Comparison of ENCODE assay signal across 1 cellular context in the genomic region with DNA sequence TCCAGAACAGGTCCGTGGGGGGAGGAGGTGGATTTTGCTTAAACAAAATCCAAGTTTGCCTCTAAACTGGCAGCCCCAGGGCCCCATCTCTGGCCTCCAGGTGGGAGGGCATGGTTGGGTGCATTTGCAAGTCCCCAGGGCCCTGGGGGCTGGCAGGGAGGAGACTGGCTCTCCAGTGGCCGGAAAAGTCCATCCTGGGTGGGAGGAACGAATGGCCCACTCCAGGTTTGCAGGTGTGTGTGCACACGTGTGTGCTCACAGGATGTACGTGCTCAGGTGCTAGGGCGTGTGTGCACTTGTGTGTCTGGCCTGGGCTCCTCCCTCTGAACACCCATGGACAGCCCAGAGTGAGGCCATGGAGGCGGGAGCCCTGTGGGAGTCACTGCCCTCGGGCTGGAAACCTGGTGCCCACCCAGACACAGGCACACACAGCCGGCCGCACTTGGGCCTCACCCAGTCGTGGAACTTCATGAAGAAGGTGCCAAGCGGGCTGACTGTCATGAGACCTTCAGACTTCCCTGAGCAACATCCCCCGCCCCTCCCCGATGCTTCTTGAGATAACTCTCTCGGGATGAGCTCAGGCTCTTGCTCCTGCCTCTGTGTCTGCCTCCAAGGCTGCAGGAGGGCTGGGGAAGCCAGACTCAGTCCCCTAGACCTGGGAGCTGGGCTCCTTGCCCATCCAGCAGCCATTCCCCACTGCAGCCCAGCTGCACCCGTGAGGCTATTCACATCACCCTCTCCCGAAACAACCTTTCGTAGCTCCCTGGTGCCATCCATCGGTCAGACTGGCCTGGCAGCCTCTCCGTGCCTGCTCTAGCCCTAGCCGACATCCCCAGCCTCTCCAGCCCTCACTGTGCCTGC.
TF ChIP-seq lines count a peak whose summit lies in the region.

No MANE protein-coding gene starts in this region.

TF ChIP-seq in K562, 482 proteins besides CTCF, POLR2A, EP300 and RAD21:
- TF ChIP-seq MXI1 (IDR thresholded peaks at IDR 0.05; ENCODE audit: low read depth, low read length) (no peak), ETV5 (CRISPR knock-in tag; IDR thresholded peaks at IDR 0.05; ENCODE audit: low read depth) (no peak), SRSF3 (IDR thresholded peaks at IDR 0.05; ENCODE audit: insufficient read depth, low read length) (no peak), MAZ (CRISPR knock-in tag; conservative IDR thresholded peaks at IDR 0.05 in 1 of 2, IDR thresholded peaks at IDR 0.05 in 1 of 2) (peak; percentile 33 to 60; a peak in 1 of 4 replicates), ZNF589 (CRISPR knock-in tag; IDR thresholded peaks at IDR 0.05; ENCODE audit: low read depth) (no peak), CTBP1 (IDR thresholded peaks at IDR 0.05; ENCODE audit: borderline replicate concordance) (peak; percentile 50; the same call in 1 of the 2 replicates), NFE2L1 (tag; IDR thresholded peaks at IDR 0.05; ENCODE audit: borderline replicate concordance, low read depth) (no peak), SMAD3 (CRISPR knock-in tag; conservative IDR thresholded peaks at IDR 0.05) (no peak), ILK (tag; IDR thresholded peaks at IDR 0.05; ENCODE audit: borderline replicate concordance, low read depth) (no peak), RBFOX2 (IDR thresholded peaks at IDR 0.05; ENCODE audit: low read depth, low read length) (no peak), NRF1 (conservative IDR thresholded peaks at IDR 0.05 in 1 of 2, IDR thresholded peaks at IDR 0.05 in 1 of 2) (peak in 1 of 2 experiments; percentile 16; a peak in 2 of 4 replicates), NR3C1 (CRISPR knock-in tag; IDR thresholded peaks at IDR 0.05) (no peak), ZKSCAN8 (CRISPR knock-in tag; IDR thresholded peaks at IDR 0.05) (no peak), NFYB (IDR thresholded peaks at IDR 0.05; ENCODE audit: extremely low read depth, insufficient read length) (no peak), HSF4 (CRISPR knock-in tag; IDR thresholded peaks at IDR 0.05; ENCODE audit: borderline replicate concordance) (no peak), ARID2 (IDR thresholded peaks at IDR 0.05) (no peak), L3MBTL2 (IDR thresholded peaks at IDR 0.05) (0 out of 2 replicates have a peak, but pooled peaks have one; percentile 27), JUN (IDR thresholded peaks at IDR 0.05; ENCODE audit: borderline replicate concordance, low read depth, low read length) (no peak), JUN (CRISPR knock-in tag; IDR thresholded peaks at IDR 0.05; ENCODE audit: borderline replicate concordance) (no peak), STAG1 (CRISPR knock-in tag; IDR thresholded peaks at IDR 0.05; ENCODE audit: borderline replicate concordance) (no peak), RFX1 (IDR thresholded peaks at IDR 0.05) (no peak), RBM15 (IDR thresholded peaks at IDR 0.05; ENCODE audit: insufficient read depth, low read length) (no peak), NFIC (IDR thresholded peaks at IDR 0.05) (no peak), FOSL1 (tag; conservative IDR thresholded peaks at IDR 0.05) (no peak), RHOXF2B (CRISPR knock-in tag; conservative IDR thresholded peaks at IDR 0.05) (no peak), HMG20B (CRISPR knock-in tag; IDR thresholded peaks at IDR 0.05) (no peak), ZNF253 (CRISPR knock-in tag; conservative IDR thresholded peaks at IDR 0.05) (no peak)
- TF ChIP-seq, protein P1, sequence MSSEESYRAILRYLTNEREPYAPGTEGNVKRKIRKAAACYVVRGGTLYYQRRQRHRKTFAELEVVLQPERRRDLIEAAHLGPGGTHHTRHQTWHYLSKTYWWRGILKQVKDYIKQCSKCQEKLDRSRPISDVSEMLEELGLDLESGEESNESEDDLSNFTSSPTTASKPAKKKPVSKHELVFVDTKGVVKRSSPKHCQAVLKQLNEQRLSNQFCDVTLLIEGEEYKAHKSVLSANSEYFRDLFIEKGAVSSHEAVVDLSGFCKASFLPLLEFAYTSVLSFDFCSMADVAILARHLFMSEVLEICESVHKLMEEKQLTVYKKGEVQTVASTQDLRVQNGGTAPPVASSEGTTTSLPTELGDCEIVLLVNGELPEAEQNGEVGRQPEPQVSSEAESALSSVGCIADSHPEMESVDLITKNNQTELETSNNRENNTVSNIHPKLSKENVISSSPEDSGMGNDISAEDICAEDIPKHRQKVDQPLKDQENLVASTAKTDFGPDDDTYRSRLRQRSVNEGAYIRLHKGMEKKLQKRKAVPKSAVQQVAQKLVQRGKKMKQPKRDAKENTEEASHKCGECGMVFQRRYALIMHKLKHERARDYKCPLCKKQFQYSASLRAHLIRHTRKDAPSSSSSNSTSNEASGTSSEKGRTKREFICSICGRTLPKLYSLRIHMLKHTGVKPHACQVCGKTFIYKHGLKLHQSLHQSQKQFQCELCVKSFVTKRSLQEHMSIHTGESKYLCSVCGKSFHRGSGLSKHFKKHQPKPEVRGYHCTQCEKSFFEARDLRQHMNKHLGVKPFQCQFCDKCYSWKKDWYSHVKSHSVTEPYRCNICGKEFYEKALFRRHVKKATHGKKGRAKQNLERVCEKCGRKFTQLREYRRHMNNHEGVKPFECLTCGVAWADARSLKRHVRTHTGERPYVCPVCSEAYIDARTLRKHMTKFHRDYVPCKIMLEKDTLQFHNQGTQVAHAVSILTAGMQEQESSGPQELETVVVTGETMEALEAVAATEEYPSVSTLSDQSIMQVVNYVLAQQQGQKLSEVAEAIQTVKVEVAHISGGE (CRISPR knock-in tag; IDR thresholded peaks at IDR 0.05) = no peak
- TF ChIP-seq, protein P2, sequence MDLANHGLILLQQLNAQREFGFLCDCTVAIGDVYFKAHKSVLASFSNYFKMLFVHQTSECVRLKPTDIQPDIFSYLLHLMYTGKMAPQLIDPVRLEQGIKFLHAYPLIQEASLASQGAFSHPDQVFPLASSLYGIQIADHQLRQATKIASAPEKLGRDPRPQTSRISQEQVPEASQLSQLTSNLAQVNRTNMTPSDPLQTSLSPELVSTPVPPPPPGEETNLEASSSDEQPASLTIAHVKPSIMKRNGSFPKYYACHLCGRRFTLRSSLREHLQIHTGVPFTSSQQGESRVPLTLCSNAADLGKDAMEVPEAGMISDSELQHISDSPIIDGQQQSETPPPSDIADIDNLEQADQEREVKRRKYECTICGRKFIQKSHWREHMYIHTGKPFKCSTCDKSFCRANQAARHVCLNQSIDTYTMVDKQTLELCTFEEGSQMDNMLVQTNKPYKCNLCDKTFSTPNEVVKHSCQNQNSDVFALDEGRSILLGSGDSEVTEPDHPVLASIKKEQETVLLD (IDR thresholded peaks at IDR 0.05) = no peak
- TF ChIP-seq, protein P3, sequence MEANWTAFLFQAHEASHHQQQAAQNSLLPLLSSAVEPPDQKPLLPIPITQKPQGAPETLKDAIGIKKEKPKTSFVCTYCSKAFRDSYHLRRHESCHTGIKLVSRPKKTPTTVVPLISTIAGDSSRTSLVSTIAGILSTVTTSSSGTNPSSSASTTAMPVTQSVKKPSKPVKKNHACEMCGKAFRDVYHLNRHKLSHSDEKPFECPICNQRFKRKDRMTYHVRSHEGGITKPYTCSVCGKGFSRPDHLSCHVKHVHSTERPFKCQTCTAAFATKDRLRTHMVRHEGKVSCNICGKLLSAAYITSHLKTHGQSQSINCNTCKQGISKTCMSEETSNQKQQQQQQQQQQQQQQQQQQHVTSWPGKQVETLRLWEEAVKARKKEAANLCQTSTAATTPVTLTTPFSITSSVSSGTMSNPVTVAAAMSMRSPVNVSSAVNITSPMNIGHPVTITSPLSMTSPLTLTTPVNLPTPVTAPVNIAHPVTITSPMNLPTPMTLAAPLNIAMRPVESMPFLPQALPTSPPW (CRISPR knock-in tag; IDR thresholded peaks at IDR 0.05) = peak; percentile 85
- TF ChIP-seq, protein P4, sequence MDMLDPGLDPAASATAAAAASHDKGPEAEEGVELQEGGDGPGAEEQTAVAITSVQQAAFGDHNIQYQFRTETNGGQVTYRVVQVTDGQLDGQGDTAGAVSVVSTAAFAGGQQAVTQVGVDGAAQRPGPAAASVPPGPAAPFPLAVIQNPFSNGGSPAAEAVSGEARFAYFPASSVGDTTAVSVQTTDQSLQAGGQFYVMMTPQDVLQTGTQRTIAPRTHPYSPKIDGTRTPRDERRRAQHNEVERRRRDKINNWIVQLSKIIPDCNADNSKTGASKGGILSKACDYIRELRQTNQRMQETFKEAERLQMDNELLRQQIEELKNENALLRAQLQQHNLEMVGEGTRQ (CRISPR knock-in tag; IDR thresholded peaks at IDR 0.05) = no peak
- TF ChIP-seq, protein P5, sequence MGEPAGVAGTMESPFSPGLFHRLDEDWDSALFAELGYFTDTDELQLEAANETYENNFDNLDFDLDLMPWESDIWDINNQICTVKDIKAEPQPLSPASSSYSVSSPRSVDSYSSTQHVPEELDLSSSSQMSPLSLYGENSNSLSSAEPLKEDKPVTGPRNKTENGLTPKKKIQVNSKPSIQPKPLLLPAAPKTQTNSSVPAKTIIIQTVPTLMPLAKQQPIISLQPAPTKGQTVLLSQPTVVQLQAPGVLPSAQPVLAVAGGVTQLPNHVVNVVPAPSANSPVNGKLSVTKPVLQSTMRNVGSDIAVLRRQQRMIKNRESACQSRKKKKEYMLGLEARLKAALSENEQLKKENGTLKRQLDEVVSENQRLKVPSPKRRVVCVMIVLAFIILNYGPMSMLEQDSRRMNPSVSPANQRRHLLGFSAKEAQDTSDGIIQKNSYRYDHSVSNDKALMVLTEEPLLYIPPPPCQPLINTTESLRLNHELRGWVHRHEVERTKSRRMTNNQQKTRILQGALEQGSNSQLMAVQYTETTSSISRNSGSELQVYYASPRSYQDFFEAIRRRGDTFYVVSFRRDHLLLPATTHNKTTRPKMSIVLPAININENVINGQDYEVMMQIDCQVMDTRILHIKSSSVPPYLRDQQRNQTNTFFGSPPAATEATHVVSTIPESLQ (CRISPR knock-in tag; IDR thresholded peaks at IDR 0.05) = no peak
- TF ChIP-seq, protein P6, sequence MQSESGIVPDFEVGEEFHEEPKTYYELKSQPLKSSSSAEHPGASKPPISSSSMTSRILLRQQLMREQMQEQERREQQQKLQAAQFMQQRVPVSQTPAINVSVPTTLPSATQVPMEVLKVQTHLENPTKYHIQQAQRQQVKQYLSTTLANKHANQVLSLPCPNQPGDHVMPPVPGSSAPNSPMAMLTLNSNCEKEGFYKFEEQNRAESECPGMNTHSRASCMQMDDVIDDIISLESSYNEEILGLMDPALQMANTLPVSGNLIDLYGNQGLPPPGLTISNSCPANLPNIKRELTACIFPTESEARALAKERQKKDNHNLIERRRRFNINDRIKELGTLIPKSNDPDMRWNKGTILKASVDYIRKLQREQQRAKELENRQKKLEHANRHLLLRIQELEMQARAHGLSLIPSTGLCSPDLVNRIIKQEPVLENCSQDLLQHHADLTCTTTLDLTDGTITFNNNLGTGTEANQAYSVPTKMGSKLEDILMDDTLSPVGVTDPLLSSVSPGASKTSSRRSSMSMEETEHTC (IDR thresholded peaks at IDR 0.05) = no peak
